Comparison of ENCODE assay signal across 1 cellular context in genomic region chr3:193851416-193851815, GRCh38.
TF ChIP-seq lines count a peak whose summit lies in the region.

No MANE protein-coding gene starts in this region.

TF ChIP-seq in K562, 482 proteins besides CTCF, POLR2A, EP300 and RAD21 (continued from another document):
- TF ChIP-seq, protein P1, sequence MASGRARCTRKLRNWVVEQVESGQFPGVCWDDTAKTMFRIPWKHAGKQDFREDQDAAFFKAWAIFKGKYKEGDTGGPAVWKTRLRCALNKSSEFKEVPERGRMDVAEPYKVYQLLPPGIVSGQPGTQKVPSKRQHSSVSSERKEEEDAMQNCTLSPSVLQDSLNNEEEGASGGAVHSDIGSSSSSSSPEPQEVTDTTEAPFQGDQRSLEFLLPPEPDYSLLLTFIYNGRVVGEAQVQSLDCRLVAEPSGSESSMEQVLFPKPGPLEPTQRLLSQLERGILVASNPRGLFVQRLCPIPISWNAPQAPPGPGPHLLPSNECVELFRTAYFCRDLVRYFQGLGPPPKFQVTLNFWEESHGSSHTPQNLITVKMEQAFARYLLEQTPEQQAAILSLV (tag; IDR thresholded peaks at IDR 0.05) = 0 out of 2 replicates have a peak, but pooled peaks have one; percentile 10
- peak; percentile 57; the same call in 1 of the 2 replicates for TF ChIP-seq GATA2 (CRISPR knock-in tag; IDR thresholded peaks at IDR 0.05)
- peak; percentile 23; the same call in 1 of the 2 replicates for TF ChIP-seq NCOR1 (IDR thresholded peaks at IDR 0.05)
- TF ChIP-seq PYGO2 (tag; IDR thresholded peaks at IDR 0.05) = 0 out of 2 replicates have a peak, but pooled peaks have one; percentile 10
- TF ChIP-seq GATAD2B (IDR thresholded peaks at IDR 0.05; ENCODE audit: borderline replicate concordance) = 0 out of 2 replicates have a peak, but pooled peaks have one; percentile 38
- TF ChIP-seq, protein P2, sequence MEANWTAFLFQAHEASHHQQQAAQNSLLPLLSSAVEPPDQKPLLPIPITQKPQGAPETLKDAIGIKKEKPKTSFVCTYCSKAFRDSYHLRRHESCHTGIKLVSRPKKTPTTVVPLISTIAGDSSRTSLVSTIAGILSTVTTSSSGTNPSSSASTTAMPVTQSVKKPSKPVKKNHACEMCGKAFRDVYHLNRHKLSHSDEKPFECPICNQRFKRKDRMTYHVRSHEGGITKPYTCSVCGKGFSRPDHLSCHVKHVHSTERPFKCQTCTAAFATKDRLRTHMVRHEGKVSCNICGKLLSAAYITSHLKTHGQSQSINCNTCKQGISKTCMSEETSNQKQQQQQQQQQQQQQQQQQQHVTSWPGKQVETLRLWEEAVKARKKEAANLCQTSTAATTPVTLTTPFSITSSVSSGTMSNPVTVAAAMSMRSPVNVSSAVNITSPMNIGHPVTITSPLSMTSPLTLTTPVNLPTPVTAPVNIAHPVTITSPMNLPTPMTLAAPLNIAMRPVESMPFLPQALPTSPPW (CRISPR knock-in tag; IDR thresholded peaks at IDR 0.05) = peak; percentile 35
- no peak for TF ChIP-seq GTF2E2 (tag; IDR thresholded peaks at IDR 0.05)
- TF ChIP-seq DPF2 (IDR thresholded peaks at IDR 0.05) = peak; percentile 57; the same call in 1 of the 2 replicates
- TF ChIP-seq ZFP36 (IDR thresholded peaks at IDR 0.05; ENCODE audit: low read depth, low read length, partially characterized antibody) = peak; percentile 85
- no peak for TF ChIP-seq ZBTB49 (CRISPR knock-in tag; IDR thresholded peaks at IDR 0.05; ENCODE audit: borderline replicate concordance)
- TF ChIP-seq, protein P3, sequence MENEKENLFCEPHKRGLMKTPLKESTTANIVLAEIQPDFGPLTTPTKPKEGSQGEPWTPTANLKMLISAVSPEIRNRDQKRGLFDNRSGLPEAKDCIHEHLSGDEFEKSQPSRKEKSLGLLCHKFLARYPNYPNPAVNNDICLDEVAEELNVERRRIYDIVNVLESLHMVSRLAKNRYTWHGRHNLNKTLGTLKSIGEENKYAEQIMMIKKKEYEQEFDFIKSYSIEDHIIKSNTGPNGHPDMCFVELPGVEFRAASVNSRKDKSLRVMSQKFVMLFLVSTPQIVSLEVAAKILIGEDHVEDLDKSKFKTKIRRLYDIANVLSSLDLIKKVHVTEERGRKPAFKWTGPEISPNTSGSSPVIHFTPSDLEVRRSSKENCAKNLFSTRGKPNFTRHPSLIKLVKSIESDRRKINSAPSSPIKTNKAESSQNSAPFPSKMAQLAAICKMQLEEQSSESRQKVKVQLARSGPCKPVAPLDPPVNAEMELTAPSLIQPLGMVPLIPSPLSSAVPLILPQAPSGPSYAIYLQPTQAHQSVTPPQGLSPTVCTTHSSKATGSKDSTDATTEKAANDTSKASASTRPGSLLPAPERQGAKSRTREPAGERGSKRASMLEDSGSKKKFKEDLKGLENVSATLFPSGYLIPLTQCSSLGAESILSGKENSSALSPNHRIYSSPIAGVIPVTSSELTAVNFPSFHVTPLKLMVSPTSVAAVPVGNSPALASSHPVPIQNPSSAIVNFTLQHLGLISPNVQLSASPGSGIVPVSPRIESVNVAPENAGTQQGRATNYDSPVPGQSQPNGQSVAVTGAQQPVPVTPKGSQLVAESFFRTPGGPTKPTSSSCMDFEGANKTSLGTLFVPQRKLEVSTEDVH (IDR thresholded peaks at IDR 0.05; ENCODE audit: low read depth, partially characterized antibody) = no peak
- peak; percentile 61; the same call in 1 of the 2 replicates for TF ChIP-seq ESRRA (IDR thresholded peaks at IDR 0.05; ENCODE audit: borderline replicate concordance, low read depth)
- TF ChIP-seq SNIP1 (IDR thresholded peaks at IDR 0.05; ENCODE audit: low read depth) = no peak
- TF ChIP-seq CBFA2T2 (conservative IDR thresholded peaks at IDR 0.05) = 0 out of 2 replicates have a peak, but pooled peaks have one; percentile 19
- 0 out of 2 replicates have a peak, but pooled peaks have one; percentile 48 for TF ChIP-seq HDAC2 (IDR thresholded peaks at IDR 0.05)
- peak; percentile 24; the same call in 1 of the 2 replicates for TF ChIP-seq SMARCE1 (IDR thresholded peaks at IDR 0.05)
- TF ChIP-seq, protein P4, sequence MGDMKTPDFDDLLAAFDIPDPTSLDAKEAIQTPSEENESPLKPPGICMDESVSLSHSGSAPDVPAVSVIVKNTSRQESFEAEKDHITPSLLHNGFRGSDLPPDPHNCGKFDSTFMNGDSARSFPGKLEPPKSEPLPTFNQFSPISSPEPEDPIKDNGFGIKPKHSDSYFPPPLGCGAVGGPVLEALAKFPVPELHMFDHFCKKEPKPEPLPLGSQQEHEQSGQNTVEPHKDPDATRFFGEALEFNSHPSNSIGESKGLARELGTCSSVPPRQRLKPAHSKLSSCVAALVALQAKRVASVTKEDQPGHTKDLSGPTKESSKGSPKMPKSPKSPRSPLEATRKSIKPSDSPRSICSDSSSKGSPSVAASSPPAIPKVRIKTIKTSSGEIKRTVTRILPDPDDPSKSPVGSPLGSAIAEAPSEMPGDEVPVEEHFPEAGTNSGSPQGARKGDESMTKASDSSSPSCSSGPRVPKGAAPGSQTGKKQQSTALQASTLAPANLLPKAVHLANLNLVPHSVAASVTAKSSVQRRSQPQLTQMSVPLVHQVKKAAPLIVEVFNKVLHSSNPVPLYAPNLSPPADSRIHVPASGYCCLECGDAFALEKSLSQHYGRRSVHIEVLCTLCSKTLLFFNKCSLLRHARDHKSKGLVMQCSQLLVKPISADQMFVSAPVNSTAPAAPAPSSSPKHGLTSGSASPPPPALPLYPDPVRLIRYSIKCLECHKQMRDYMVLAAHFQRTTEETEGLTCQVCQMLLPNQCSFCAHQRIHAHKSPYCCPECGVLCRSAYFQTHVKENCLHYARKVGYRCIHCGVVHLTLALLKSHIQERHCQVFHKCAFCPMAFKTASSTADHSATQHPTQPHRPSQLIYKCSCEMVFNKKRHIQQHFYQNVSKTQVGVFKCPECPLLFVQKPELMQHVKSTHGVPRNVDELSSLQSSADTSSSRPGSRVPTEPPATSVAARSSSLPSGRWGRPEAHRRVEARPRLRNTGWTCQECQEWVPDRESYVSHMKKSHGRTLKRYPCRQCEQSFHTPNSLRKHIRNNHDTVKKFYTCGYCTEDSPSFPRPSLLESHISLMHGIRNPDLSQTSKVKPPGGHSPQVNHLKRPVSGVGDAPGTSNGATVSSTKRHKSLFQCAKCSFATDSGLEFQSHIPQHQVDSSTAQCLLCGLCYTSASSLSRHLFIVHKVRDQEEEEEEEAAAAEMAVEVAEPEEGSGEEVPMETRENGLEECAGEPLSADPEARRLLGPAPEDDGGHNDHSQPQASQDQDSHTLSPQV (IDR thresholded peaks at IDR 0.05) = peak; percentile 13; the same call in 1 of the 2 replicates
- TF ChIP-seq MTA1 (IDR thresholded peaks at IDR 0.05; ENCODE audit: borderline replicate concordance) = peak; percentile 40; the same call in 1 of the 2 replicates
- 0 out of 4 replicates have a peak, but pooled peaks of 1 of the 2 experiments have one; percentile 31 for TF ChIP-seq HDAC1 (IDR thresholded peaks at IDR 0.05)
- TF ChIP-seq SRF (CRISPR knock-in tag; IDR thresholded peaks at IDR 0.05) = no peak
- TF ChIP-seq CBFA2T3 (IDR thresholded peaks at IDR 0.05) = peak; percentile 61
- TF ChIP-seq SMARCA5 (IDR thresholded peaks at IDR 0.05) = peak; percentile 48; the same call in 1 of the 2 replicates
- TF ChIP-seq KDM1A (IDR thresholded peaks at IDR 0.05) = peak; percentile 76 to 82
- no peak for TF ChIP-seq PURB (CRISPR knock-in tag; IDR thresholded peaks at IDR 0.05; ENCODE audit: low read depth)
- peak; percentile 53 for TF ChIP-seq ARID1B (IDR thresholded peaks at IDR 0.05)
